In the genomic region with DNA sequence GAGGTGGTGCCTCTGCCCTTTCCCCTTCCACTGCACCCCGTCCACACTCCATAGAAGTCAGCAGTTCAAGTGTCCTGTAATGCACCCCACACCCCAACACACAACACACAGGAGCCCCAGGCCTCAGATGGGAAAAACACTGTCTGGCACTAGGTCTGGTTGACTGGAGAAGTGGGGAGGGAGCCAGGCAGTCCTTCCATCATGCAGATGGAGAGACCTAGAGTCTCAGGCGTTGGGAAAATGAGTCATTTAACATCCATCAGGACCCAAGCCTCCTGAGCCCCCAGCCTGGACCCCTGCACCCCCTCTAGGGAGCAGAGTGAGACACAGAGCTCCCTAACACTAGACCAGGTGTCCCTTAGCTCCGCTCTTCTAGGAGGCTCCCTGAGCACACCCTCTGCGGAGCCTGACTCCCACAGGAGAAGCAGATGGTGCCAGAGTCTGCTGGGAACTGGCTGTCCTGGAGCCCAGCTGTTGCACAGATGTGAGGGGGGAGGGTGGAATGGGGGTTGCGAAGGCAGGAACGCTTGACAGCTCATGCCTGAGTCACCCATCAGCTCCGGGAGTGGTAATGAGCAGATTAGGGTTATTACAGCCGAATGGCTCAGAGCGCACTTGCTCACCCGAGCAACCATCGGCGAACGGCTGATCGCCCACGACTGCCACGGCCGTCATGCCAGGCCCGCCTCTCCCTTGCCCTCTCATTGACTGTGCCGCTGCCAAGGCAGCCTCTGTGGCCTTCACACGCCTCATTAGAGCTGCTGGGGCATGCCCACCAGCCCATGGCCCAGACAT, we compare ENCODE assay signal across 8 cellular contexts. TPM values are rescaled to one million over a fixed set of nuclear protein-coding genes. Genes with fewer than 3 reads are reported as not detected.
DNase-seq lines count a peak whose midpoint lies in the region; ATAC-seq, FAIRE-seq and TF ChIP-seq lines count a peak whose summit lies in the region.

No MANE protein-coding gene starts in this region.

- H3K27me3 Mint-ChIP-seq in mesothelial cell of epicardium (ENCODE audit: low read depth), result peaks cover 7% of the 10 kb centered on the region

- H3K9me3 Mint-ChIP-seq in mesothelial cell of epicardium, result no peaks in the 10 kb centered on the region

- H3K4me3 ChIP-seq in BLaER1, result no peak overlapping the region

- peaks cover 82% of the 10 kb centered on the region for H3K4me1 ChIP-seq in BLaER1

- peaks cover 24% of the 10 kb centered on the region for H3K4me1 Mint-ChIP-seq in mesothelial cell of epicardium

- peak overlapping the region; percentile 77 for H3K4me2 ChIP-seq in BLaER1

- H3K27me3 ChIP-seq in BLaER1, result no peaks in the 10 kb centered on the region

- no peak for TF ChIP-seq CTCF in mesothelial cell of epicardium (IDR thresholded peaks at IDR 0.05; ENCODE audit: unreplicated experiment)

- H4K20me1 ChIP-seq in BLaER1, result no peaks in the 10 kb centered on the region

- FAIRE-seq in endometrium (lab: Jason Lieb, UNC), result peak; percentile 61

- H3K27ac Mint-ChIP-seq in mesothelial cell of epicardium, result no peak overlapping the region

- no peaks in the 10 kb centered on the region for H3K9me3 ChIP-seq in BLaER1

- no peak overlapping the region for H3K4me3 Mint-ChIP-seq in mesothelial cell of epicardium

- no peak overlapping the region for H3K27ac ChIP-seq in BLaER1

- H3K9ac ChIP-seq in BLaER1, result no peak overlapping the region

- DNase-seq in NCI-H2227 (lab: John Stamatoyannopoulos, UW; ENCODE audit: unreplicated experiment) (peak; percentile 70), occipital lobe (lab: John Stamatoyannopoulos, UW) (peak; percentile 82), mesothelial cell of epicardium (ENCODE audit: low spot score in 2 of 2, unreplicated experiment in 2 of 2) (no peak), superior temporal gyrus (ENCODE audit: extremely low spot score) (no peak)
- no peak for DNase-seq in activated naive CD4-positive, alpha-beta T cell (lab: John Stamatoyannopoulos, UW)

- ATAC-seq in GM19452 (IDR thresholded peaks at IDR 0.05; ENCODE audit: unreplicated experiment), result no peak

- no peaks in the 10 kb centered on the region for H3K36me3 Mint-ChIP-seq in mesothelial cell of epicardium

- H3K36me3 ChIP-seq in BLaER1, result no peaks in the 10 kb centered on the region

RNA-seq across cellular contexts. Expression of gene SYT7, which starts 22.1 kb away (rescaled TPM):
- 15.1 TPM for total RNA-seq in occipital lobe
- total RNA-seq in mesothelial cell of epicardium, result 7.6 to 9.4 TPM (median 8.3 TPM) in 3 replicates

Comparison
In these comparisons a context has a peak if more than half of its experiments do, and no peak if none do; other contexts are left out.
1. DNase-seq: peak in NCI-H2227 (single experiment) and occipital lobe (single experiment); none in activated naive CD4-positive, alpha-beta T cell (0 of 4), mesothelial cell of epicardium (0 of 2) and superior temporal gyrus (single experiment).